In genomic region chr5:65970481-65971367, GRCh38 we compare ENCODE assay signal across 1 cellular context.
TF ChIP-seq lines count a peak whose summit lies in the region.

No MANE protein-coding gene starts in this region.

TF ChIP-seq in A549, 52 proteins besides CTCF, POLR2A, EP300 and RAD21 (continued from another document):
- TF ChIP-seq E2F6 (IDR thresholded peaks at IDR 0.05; ENCODE audit: borderline replicate concordance, low read depth) (no peak), FOXS1 (CRISPR knock-in tag; IDR thresholded peaks at IDR 0.05) (no peak), FOSB (CRISPR knock-in tag; IDR thresholded peaks at IDR 0.05) (no peak), MAZ (IDR thresholded peaks at IDR 0.05; ENCODE audit: borderline replicate concordance, low read depth, low read length) (no peak), NFE2L2 (conservative IDR thresholded peaks at IDR 0.05; ENCODE audit: low read length) (no peak), HOXB13 (CRISPR knock-in tag; IDR thresholded peaks at IDR 0.05; ENCODE audit: low read depth) (no peak)
